ENCODE assay signal across 11 cellular contexts in genomic region chr3:16290827-16291196, GRCh38. TPM values are rescaled to one million over a fixed set of nuclear protein-coding genes. Genes with fewer than 3 reads are reported as not detected.
A peak's percentile ranks its signal among the peaks of the same experiment; 100 is the strongest.
DNase-seq lines count a peak whose midpoint lies in the region; TF ChIP-seq lines count a peak whose summit lies in the region.
"Had no signal": no experiment of that assay in that cellular context is flagged by ENCODE, and none has a peak within 500 bp of the region (broad histone marks: within the 10 kb centered on the region; RNA-seq: fewer than 3 reads in every experiment).

No MANE protein-coding gene starts in this region.

- in situ Hi-C loops in transverse colon (cut with MboI; ENCODE audit: low pct_ligation_motif_present in 1 of 4, low pct_unique_long_range_greater_than_20kb in 1 of 4, low sequenced_read_pairs in 3 of 4), result loop anchor here in 1 of 4 donors (5.0 kb wide), 1 partner anchor 261 kb away; no protein-coding TSS in a partner anchor

- H3K9me3 Mint-ChIP-seq in MCF 10A (ENCODE audit: unreplicated experiment), result no peaks in the 10 kb centered on the region

- intact Hi-C loops in MCF 10A (cut with micrococcal nuclease) (loop anchor here (1.0 to 2.0 kb wide), 3 partner anchors 226 to 942 kb away; no protein-coding TSS in a partner anchor), breast epithelium (cut with DNase I; ENCODE audit: low total_unique reads) (loop anchor here (10.0 kb wide), 1 partner anchor 264 kb away; no protein-coding TSS in a partner anchor), transverse colon (cut with DNase I; ENCODE audit: low total_unique reads) (no loop called here)

- H3K9me3 ChIP-seq in breast epithelium (no peaks in the 10 kb centered on the region), transverse colon (peaks cover 0 to 6% of the 10 kb centered on the region in 2 donors)
- H3K9me3 ChIP-seq: BE2C had no signal

- 48 to 57% methylated on average over 2 of the region's 2 CpGs for WGBS in transverse colon (ENCODE audit: low coverage in 1 of 2), 2 donors

- H3K4me1 ChIP-seq in breast epithelium (no peaks in the 10 kb centered on the region), transverse colon (peaks cover 0 to 6% (median 0%) of the 10 kb centered on the region in 4 donors)
- H3K4me1 ChIP-seq: BE2C had no signal

- POLR2A ChIA-PET in MCF 10A (lab: Yijun Ruan, JAX), result interaction anchor here (1.0 kb wide), 3 partner anchors 15 to 259 kb away, joined by 3 to 5 read pairs (median 4); no protein-coding TSS in a partner anchor

- H3K4me3 Mint-ChIP-seq in MCF 10A (ENCODE audit: unreplicated experiment), result no peak overlapping the region
- H3K4me3 Mint-ChIP-seq: WTC11 had no signal

- H3K36me3 ChIP-seq in breast epithelium (no peaks in the 10 kb centered on the region), transverse colon (peaks cover 0 to 15% (median 5%) of the 10 kb centered on the region in 4 donors)
- H3K36me3 ChIP-seq: BE2C had no signal

- TF ChIP-seq EP300 in transverse colon (IDR thresholded peaks at IDR 0.05; ENCODE audit: low read depth), result no peak

- TF ChIP-seq POLR2A in breast epithelium (IDR thresholded peaks at IDR 0.05) (no peak), transverse colon (IDR thresholded peaks at IDR 0.05) (no peak)

- no TSS peak for BruUV-seq in MCF 10A (replicated peaks; lab: Mats Ljungman, UMichigan)

- H3K27ac ChIP-seq in breast epithelium, result no peak overlapping the region
- peak overlapping the region in 3 of 4 donors; percentile 6 to 23 (median 7) for H3K27ac ChIP-seq in transverse colon

- DNase-seq in MCF 10A (ENCODE audit: unreplicated experiment) (no peak), breast epithelium (ENCODE audit: low spot score in 2 of 2) (no peak), Kasumi-1 (lab: John Stamatoyannopoulos, UW) (peak; percentile 59 to 79), amniotic epithelial cell (ENCODE audit: low read depth) (peak; percentile 47), transverse colon (no peak), NCI-H2196 treated with DMSO at 0.1 percent for 48 hours (lab: John Stamatoyannopoulos, UW; ENCODE audit: unreplicated experiment) (no peak), NCI-H2171 (lab: John Stamatoyannopoulos, UW) (no peak), DMS 273 treated with DMSO at 0.1 percent for 48 hours (lab: John Stamatoyannopoulos, UW) (no peak)
- DNase-seq: NCI-H1436 had no signal

- H3K27ac Mint-ChIP-seq in MCF 10A (ENCODE audit: low read depth, unreplicated experiment), result peak overlapping the region; percentile 39
- H3K27ac Mint-ChIP-seq: WTC11 had no signal

- CTCF ChIA-PET in MCF 10A (lab: Yijun Ruan, JAX), result interaction anchor here (0.6 to 5.7 kb wide), 32 partner anchors 10 to 1146 kb away, joined by 3 to 111 read pairs (median 4); no protein-coding TSS in a partner anchor

- H3K27me3 ChIP-seq in breast epithelium, result no peaks in the 10 kb centered on the region
- no peaks in the 10 kb centered on the region for H3K27me3 ChIP-seq in transverse colon
- H3K27me3 ChIP-seq: BE2C had no signal

- no peaks in the 10 kb centered on the region for H3K4me1 Mint-ChIP-seq in MCF 10A (ENCODE audit: insufficient read depth, unreplicated experiment)
- H3K4me1 Mint-ChIP-seq: WTC11 had no signal

- H3K27me3 Mint-ChIP-seq in MCF 10A (ENCODE audit: insufficient read depth, unreplicated experiment), result no peaks in the 10 kb centered on the region

- peaks cover 47% of the 10 kb centered on the region for H3K36me3 Mint-ChIP-seq in MCF 10A (ENCODE audit: insufficient read depth, unreplicated experiment)

- TF ChIP-seq CTCF in MCF 10A (IDR thresholded peaks at IDR 0.05; ENCODE audit: unreplicated experiment) (no peak), breast epithelium (IDR thresholded peaks at IDR 0.05) (no peak), transverse colon (IDR thresholded peaks at IDR 0.05) (no peak)

- no peak overlapping the region for H3K4me3 ChIP-seq in breast epithelium
- H3K4me3 ChIP-seq in transverse colon, result no peak overlapping the region

RNA-seq across cellular contexts. Expression of gene OXNAD1, which starts 25.8 kb away (rescaled TPM):
- total RNA-seq in MCF 10A (2022) (19.0 and 27.6 TPM in 2 replicates), breast epithelium (10 to 100 TPM; 13.1 to 22.8 (median 15.7) TPM), transverse colon (10 to 100 TPM; 20.6 to 91.1 (median 40.0) TPM)

RNA-seq across cellular contexts. Expression of gene DPH3, which starts 26.1 kb away (rescaled TPM):
- total RNA-seq in MCF 10A (2022) (30.5 and 39.8 TPM in 2 replicates), breast epithelium (10 to 100 TPM; 17.7 to 33.6 (median 21.0) TPM), transverse colon (10 to 100 TPM in 3 of 4 donors, 1 to 10 TPM in 1; 5.0 to 22.4 (median 12.4) TPM)

Comparison
In these comparisons a context has a peak if more than half of its experiments do, and no peak if none do; other contexts are left out.
1. DNase-seq: peak in Kasumi-1 (2 of 2) and amniotic epithelial cell (single experiment); none in MCF 10A (single experiment), breast epithelium (0 of 2), transverse colon (single experiment), NCI-H2196 treated with DMSO at 0.1 percent for 48 hours (single experiment), NCI-H2171 (single experiment) and DMS 273 treated with DMSO at 0.1 percent for 48 hours (single experiment).
2. H3K27ac ChIP-seq: peak in transverse colon (3 of 4); none in breast epithelium (0 of 2).